ENCODE assay signal across 20 cellular contexts in the genomic region with DNA sequence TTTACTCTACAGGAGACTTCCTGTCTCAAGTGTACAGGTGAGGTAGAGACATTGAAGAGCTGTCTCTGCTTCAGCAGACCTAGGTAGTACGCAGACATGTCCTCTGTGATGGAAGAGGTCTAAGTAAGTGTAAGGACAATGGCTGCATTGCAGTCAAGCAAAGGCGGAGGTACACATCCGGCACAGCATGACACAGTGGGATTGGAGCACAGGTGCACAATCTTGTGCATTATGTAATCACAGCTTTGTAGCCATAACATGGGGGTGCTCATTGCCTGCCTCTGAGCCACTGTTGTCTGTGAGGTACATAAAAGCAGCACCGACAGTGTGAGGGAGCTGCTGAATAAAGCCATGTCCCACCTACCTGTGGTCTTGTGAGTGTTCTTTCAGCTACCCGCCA.
"Had no signal": no experiment of that assay in that cellular context is flagged by ENCODE, and none has a peak within 500 bp of the region (broad histone marks: within the 10 kb centered on the region; RNA-seq: fewer than 3 reads in every experiment).

No MANE protein-coding gene starts in this region.

- ATAC-seq: activated CD8-positive, alpha-beta T cell treated with anti-CD3 and anti-CD28 coated beads for 36 hours; activated T-helper 17 cell treated with anti-CD3 and anti-CD28 coated beads, Interleukin-2, amount 50 U/mL, for 72 hours; left cardiac atrium; natural killer cell treated with Interleukin-12 subunit alpha and Interleukin-12 subunit beta and Interleukin-15 and Interleukin-18, amount 100 ng/mL, for 72 hours; stimulated activated naive CD8-positive, alpha-beta T cell treated with anti-CD3 and anti-CD28 coated beads, Interleukin-15, Interleukin-2, amounts not matched to agents 100 U/mL and 50 U/mL, for 24 hours had no signal

- H3K36me3 ChIP-seq: tibial nerve, uterus had no signal

- H3K79me2 ChIP-seq: hepatocyte had no signal

- H3K9me3 ChIP-seq: tibial nerve, uterus had no signal

- H3K4me3 ChIP-seq: hepatocyte, tibial nerve, uterus had no signal

- H3K27ac ChIP-seq: epithelial cell of prostate, hepatocyte, tibial nerve, uterus had no signal

- H3K9me3 Mint-ChIP-seq: activated B cell treated with CpG ODN at 0.5 μM for 24 hours; activated CD8-positive, alpha-beta T cell treated with anti-CD3 and anti-CD28 coated beads for 36 hours; activated naive CD4-positive, alpha-beta T cell treated with anti-CD3 and anti-CD28 coated beads for 36 hours; activated T-helper 17 cell treated with anti-CD3 and anti-CD28 coated beads, Interleukin-2, amount 50 U/mL, for 72 hours; brain; endodermal cell; natural killer cell treated with Interleukin-12 subunit alpha and Interleukin-12 subunit beta and Interleukin-15 and Interleukin-18, amount 100 ng/mL, for 72 hours had no signal

- H3K4me3 Mint-ChIP-seq: activated B cell treated with CpG ODN at 0.5 μM for 24 hours; activated CD8-positive, alpha-beta T cell treated with anti-CD3 and anti-CD28 coated beads for 36 hours; activated naive CD4-positive, alpha-beta T cell treated with anti-CD3 and anti-CD28 coated beads for 36 hours; activated T-helper 17 cell treated with anti-CD3 and anti-CD28 coated beads, Interleukin-2, amount 50 U/mL, for 72 hours; brain; endodermal cell; natural killer cell treated with Interleukin-12 subunit alpha and Interleukin-12 subunit beta and Interleukin-15 and Interleukin-18, amount 100 ng/mL, for 72 hours had no signal

- H3K4me1 ChIP-seq: tibial nerve, uterus had no signal

- DNase-seq: activated B cell treated with CpG ODN at 0.5 μM for 24 hours; activated CD4-positive, alpha-beta T cell treated with anti-CD3 and anti-CD28 coated beads for 4 hours; activated CD8-positive, alpha-beta T cell treated with anti-CD3 and anti-CD28 coated beads for 36 hours; activated naive CD4-positive, alpha-beta T cell treated with anti-CD3 and anti-CD28 coated beads for 36 hours; activated T-cell treated with anti-CD3 and anti-CD28 coated beads, Interleukin-2, amount 50 U/mL, for 1 hour; anterior cingulate cortex; caudate nucleus; endodermal cell; foreskin fibroblast; left cardiac atrium; nucleus accumbens; stimulated activated naive CD8-positive, alpha-beta T cell treated with anti-CD3 and anti-CD28 coated beads, Interleukin-15, Interleukin-2, amounts not matched to agents 100 U/mL and 50 U/mL, for 24 hours; substantia nigra; uterus had no signal

- H3K27ac Mint-ChIP-seq: activated B cell treated with CpG ODN at 0.5 μM for 24 hours; activated CD8-positive, alpha-beta T cell treated with anti-CD3 and anti-CD28 coated beads for 36 hours; activated naive CD4-positive, alpha-beta T cell treated with anti-CD3 and anti-CD28 coated beads for 36 hours; activated T-helper 17 cell treated with anti-CD3 and anti-CD28 coated beads, Interleukin-2, amount 50 U/mL, for 72 hours; brain; endodermal cell; natural killer cell treated with Interleukin-12 subunit alpha and Interleukin-12 subunit beta and Interleukin-15 and Interleukin-18, amount 100 ng/mL, for 72 hours had no signal

- H3K27me3 ChIP-seq: hepatocyte, tibial nerve, uterus had no signal

- H3K4me1 Mint-ChIP-seq: activated B cell treated with CpG ODN at 0.5 μM for 24 hours; activated T-helper 17 cell treated with anti-CD3 and anti-CD28 coated beads, Interleukin-2, amount 50 U/mL, for 72 hours had no signal

- H3K27me3 Mint-ChIP-seq: brain had no signal

- H3K36me3 Mint-ChIP-seq: brain; natural killer cell treated with Interleukin-12 subunit alpha and Interleukin-12 subunit beta and Interleukin-15 and Interleukin-18, amount 100 ng/mL, for 72 hours had no signal

- H3K4me2 ChIP-seq: hepatocyte had no signal

- H2AFZ ChIP-seq: hepatocyte had no signal
